ENCODE assay signal across 17 cellular contexts in genomic region chr20:32988008-32988407, GRCh38. TPM values are rescaled to one million over a fixed set of nuclear protein-coding genes. Genes with fewer than 3 reads are reported as not detected.
"Had no signal": no experiment of that assay in that cellular context is flagged by ENCODE, and none has a peak within 500 bp of the region (broad histone marks: within the 10 kb centered on the region; RNA-seq: fewer than 3 reads in every experiment).

No MANE protein-coding gene starts in this region.

- H3K4me3 Mint-ChIP-seq: activated CD4-positive, alpha-beta T cell treated with anti-CD3 and anti-CD28 coated beads, Interleukin-2, amount 10 ng/mL, durations not matched to agents 7 days and 5 days; activated naive CD8-positive, alpha-beta T cell treated with anti-CD3 and anti-CD28 coated beads for 36 hours had no signal

- H3K27ac Mint-ChIP-seq: activated CD4-positive, alpha-beta T cell treated with anti-CD3 and anti-CD28 coated beads, Interleukin-2, amount 10 ng/mL, durations not matched to agents 7 days and 5 days; activated naive CD8-positive, alpha-beta T cell treated with anti-CD3 and anti-CD28 coated beads for 36 hours had no signal

- H3K27me3 Mint-ChIP-seq: activated CD4-positive, alpha-beta T cell treated with anti-CD3 and anti-CD28 coated beads, Interleukin-2, amount 10 ng/mL, durations not matched to agents 7 days and 5 days; activated naive CD8-positive, alpha-beta T cell treated with anti-CD3 and anti-CD28 coated beads for 36 hours had no signal

- H3K36me3 ChIP-seq: brain microvascular endothelial cell had no signal

- H3K27ac ChIP-seq: brain microvascular endothelial cell had no signal

- H3K36me3 Mint-ChIP-seq: activated naive CD8-positive, alpha-beta T cell treated with anti-CD3 and anti-CD28 coated beads for 36 hours had no signal

- DNase-seq: activated CD4-positive, alpha-beta T cell treated with anti-CD3 and anti-CD28 coated beads, Interleukin-2, amount 10 ng/mL, durations not matched to agents 7 days and 5 days; activated CD4-positive, CD25-positive, alpha-beta regulatory T cell; activated CD8-positive, alpha-beta memory T cell treated with anti-CD3 and anti-CD28 coated beads for 24 hours; activated naive CD8-positive, alpha-beta T cell treated with anti-CD3 and anti-CD28 coated beads for 36 hours; brain microvascular endothelial cell; islet precursor cell; T-helper 2 cell had no signal

- H3K27me3 ChIP-seq: brain microvascular endothelial cell had no signal

- H3K9me3 Mint-ChIP-seq: activated CD4-positive, alpha-beta T cell treated with anti-CD3 and anti-CD28 coated beads, Interleukin-2, amount 10 ng/mL, durations not matched to agents 7 days and 5 days; activated naive CD8-positive, alpha-beta T cell treated with anti-CD3 and anti-CD28 coated beads for 36 hours had no signal

RNA-seq across cellular contexts. Expression of gene SUN5, which starts 16.2 kb away (rescaled TPM):
- total RNA-seq: activated CD4-positive, alpha-beta T cell treated with anti-CD3 and anti-CD28 coated beads, Interleukin-2, amount 10 ng/mL, durations not matched to agents 7 days and 5 days; activated naive CD8-positive, alpha-beta T cell treated with anti-CD3 and anti-CD28 coated beads for 36 hours; cerebellum; dermis microvascular lymphatic vessel endothelial cell; fibroblast of villous mesenchyme; liver; osteocyte; skeletal muscle tissue; urinary bladder had no signal
- polyA plus RNA-seq: esophagus, liver, neural cell, thymus, urinary bladder had no signal

RNA-seq across cellular contexts. Expression of gene BPIFB2, which starts 19.5 kb away (rescaled TPM):
- total RNA-seq: activated CD4-positive, alpha-beta T cell treated with anti-CD3 and anti-CD28 coated beads, Interleukin-2, amount 10 ng/mL, durations not matched to agents 7 days and 5 days; activated naive CD8-positive, alpha-beta T cell treated with anti-CD3 and anti-CD28 coated beads for 36 hours; cerebellum; dermis microvascular lymphatic vessel endothelial cell; fibroblast of villous mesenchyme; osteocyte; skeletal muscle tissue; urinary bladder had no signal
- polyA plus RNA-seq: neural cell, urinary bladder had no signal

RNA-seq across cellular contexts. Expression of gene BPIFB6, which starts 43.4 kb away (rescaled TPM):
- total RNA-seq: activated CD4-positive, alpha-beta T cell treated with anti-CD3 and anti-CD28 coated beads, Interleukin-2, amount 10 ng/mL, durations not matched to agents 7 days and 5 days; activated naive CD8-positive, alpha-beta T cell treated with anti-CD3 and anti-CD28 coated beads for 36 hours; cerebellum; dermis microvascular lymphatic vessel endothelial cell; fibroblast of villous mesenchyme; liver; osteocyte; skeletal muscle tissue; urinary bladder had no signal
- polyA plus RNA-seq: esophagus, liver, neural cell, urinary bladder had no signal
